Comparison of ENCODE assay signal across 24 cellular contexts in genomic region chr7:16235743-16236142, GRCh38.
"Had no signal": no experiment of that assay in that cellular context is flagged by ENCODE, and none has a peak within 500 bp of the region (broad histone marks: within the 10 kb centered on the region; RNA-seq: fewer than 3 reads in every experiment).

No MANE protein-coding gene starts in this region.

- H3K36me3 ChIP-seq: gastroesophageal sphincter, neural progenitor cell, right lobe of liver, suprapubic skin, transverse colon, upper lobe of right lung, vagina had no signal

- FAIRE-seq: endometrium, kidney, small intestine had no signal

- H3K79me2 ChIP-seq: hepatocyte had no signal

- H2AFZ ChIP-seq: hepatocyte, neural progenitor cell had no signal

- H3K27me3 ChIP-seq: gastroesophageal sphincter, heart left ventricle, hepatocyte, neural progenitor cell, right lobe of liver, suprapubic skin, transverse colon, upper lobe of right lung, vagina had no signal

- H3K9me3 ChIP-seq: right lobe of liver, vagina had no signal

- H3K4me1 ChIP-seq: gastroesophageal sphincter, neural progenitor cell, psoas muscle, right lobe of liver, suprapubic skin, transverse colon, upper lobe of right lung, vagina had no signal

- H3K4me2 ChIP-seq: hepatocyte, neural progenitor cell had no signal

- H3K4me3 ChIP-seq: gastroesophageal sphincter, heart left ventricle, hepatocyte, neural progenitor cell, psoas muscle, right lobe of liver, suprapubic skin, transverse colon, upper lobe of right lung, vagina had no signal

- H3K27ac ChIP-seq: gastroesophageal sphincter, hepatocyte, neural progenitor cell, psoas muscle, right lobe of liver, suprapubic skin, transverse colon, upper lobe of right lung, vagina had no signal

- DNase-seq: cortex of kidney; effector memory CD8-positive, alpha-beta T cell; heart left ventricle; kidney; mesenchymal stem cell; midbrain; naive thymus-derived CD4-positive, alpha-beta T cell; psoas muscle; right lobe of liver; small intestine; stimulated activated CD4-positive, alpha-beta T cell treated with anti-CD3 and anti-CD28 coated beads, Interleukin-12 subunit alpha, Interleukin-12 subunit beta, amount 100 ng/mL, for 4 hours; stimulated activated CD4-positive, alpha-beta T cell treated with anti-CD3 and anti-CD28 coated beads, Interleukin-1b, Interleukin-23, amount 100 ng/mL, for 48 hours; stimulated activated CD4-positive, alpha-beta T cell treated with anti-CD3 and anti-CD28 coated beads, Interleukin-4, amount 100 ng/mL, for 1 hour; stimulated activated CD8-positive, alpha-beta memory T cell treated with anti-CD3 and anti-CD28 coated beads, Interleukin-4, amount 100 ng/mL, for 48 hours; stimulated activated naive CD4-positive, alpha-beta T cell; stimulated activated naive CD8-positive, alpha-beta T cell treated with anti-CD3 and anti-CD28 coated beads, Interleukin-15, amount 100 ng/mL, for 72 hours; transverse colon; upper lobe of right lung had no signal
